Comparison of ENCODE assay signal across 31 cellular contexts in genomic region chr18:57961876-57962505, GRCh38.
"Had no signal": no experiment of that assay in that cellular context is flagged by ENCODE, and none has a peak within 500 bp of the region (broad histone marks: within the 10 kb centered on the region; RNA-seq: fewer than 3 reads in every experiment).

No MANE protein-coding gene starts in this region.

- H3K9me3 ChIP-seq: esophagus squamous epithelium, heart right ventricle, neutrophil, pancreas, prostate gland, stomach, thyroid gland, upper lobe of left lung, vagina had no signal

- H3K27ac ChIP-seq: cardiac muscle cell, esophagus squamous epithelium, heart right ventricle, neutrophil, pancreas, prostate gland, stomach, thyroid gland, upper lobe of left lung, vagina had no signal

- H3K4me3 Mint-ChIP-seq: activated CD4-positive, alpha-beta T cell treated with anti-CD3 and anti-CD28 coated beads for 36 hours; activated T-cell treated with anti-CD3 and anti-CD28 coated beads, Interleukin-2, amount 50 U/mL, for 72 hours; brain; nephron progenitor cell; stimulated activated memory B cell treated with anti-CD40 and anti-IgM and Interleukin-4, amounts not matched to agents 10 μg/mL and 1 μg/mL and 100 μg/mL, for 72 hours; T-cell had no signal

- H3K4me1 ChIP-seq: esophagus squamous epithelium, heart right ventricle, pancreas, prostate gland, upper lobe of left lung, vagina had no signal

- ATAC-seq: activated CD4-positive, alpha-beta T cell treated with anti-CD3 and anti-CD28 coated beads for 36 hours; activated naive CD4-positive, alpha-beta T cell treated with anti-CD3 and anti-CD28 coated beads, Interleukin-2, amount 50 U/mL, for 72 hours; activated T-cell treated with anti-CD3 and anti-CD28 coated beads, Interleukin-2, amount 50 U/mL, for 72 hours; heart right ventricle; pancreas; sciatic nerve; stimulated activated memory B cell treated with anti-CD40 and anti-IgM and Interleukin-4, amounts not matched to agents 10 μg/mL and 1 μg/mL and 100 μg/mL, for 72 hours; T-cell had no signal

- H3K36me3 ChIP-seq: cardiac muscle cell, esophagus squamous epithelium, heart right ventricle, neutrophil, pancreas, prostate gland, stomach, thyroid gland, upper lobe of left lung, vagina had no signal

- H3K9me3 Mint-ChIP-seq: activated naive CD4-positive, alpha-beta T cell treated with anti-CD3 and anti-CD28 coated beads, Interleukin-2, amount 50 U/mL, for 72 hours; activated T-cell treated with anti-CD3 and anti-CD28 coated beads, Interleukin-2, amount 50 U/mL, for 72 hours; stimulated activated memory B cell treated with anti-CD40 and anti-IgM and Interleukin-4, amounts not matched to agents 10 μg/mL and 1 μg/mL and 100 μg/mL, for 72 hours; T-cell had no signal

- DNase-seq: activated CD4-positive, alpha-beta T cell treated with anti-CD3 and anti-CD28 coated beads for 36 hours; activated CD4-positive, alpha-beta T cell treated with anti-CD3 and anti-CD28 coated beads, Interleukin-2, amount 50 U/mL, for 4 hours; activated CD4-positive, CD25-positive, alpha-beta regulatory T cell; activated naive CD4-positive, alpha-beta T cell; activated T-cell treated with anti-CD3 and anti-CD28 coated beads for 4 hours; activated T-cell treated with anti-CD3 and anti-CD28 coated beads, Interleukin-2, amount 50 U/mL, for 72 hours; dermis blood vessel endothelial cell; effector CD4-positive, alpha-beta T cell; esophagus squamous epithelium; foreskin melanocyte; heart right ventricle; mesenchymal stem cell; nephron progenitor cell; pancreas; retina; stimulated activated CD4-positive, alpha-beta T cell treated with anti-CD3 and anti-CD28 coated beads, Interleukin-1b, Interleukin-23, amount 100 ng/mL, for 48 hours; stimulated activated CD4-positive, alpha-beta T cell treated with anti-CD3 and anti-CD28 coated beads, Interleukin-4, amount 100 ng/mL, for 4 hours; stimulated activated CD8-positive, alpha-beta memory T cell treated with anti-CD3 and anti-CD28 coated beads, Interleukin-4, amount 100 ng/mL, for 48 hours; stomach; T-cell; thyroid gland; upper lobe of left lung had no signal

- H3K27ac Mint-ChIP-seq: activated CD4-positive, alpha-beta T cell treated with anti-CD3 and anti-CD28 coated beads for 36 hours; activated naive CD4-positive, alpha-beta T cell treated with anti-CD3 and anti-CD28 coated beads, Interleukin-2, amount 50 U/mL, for 72 hours; activated T-cell treated with anti-CD3 and anti-CD28 coated beads, Interleukin-2, amount 50 U/mL, for 72 hours; brain; nephron progenitor cell; stimulated activated memory B cell treated with anti-CD40 and anti-IgM and Interleukin-4, amounts not matched to agents 10 μg/mL and 1 μg/mL and 100 μg/mL, for 72 hours; T-cell had no signal

- H3K4me3 ChIP-seq: cardiac muscle cell, esophagus squamous epithelium, heart right ventricle, pancreas, prostate gland, smooth muscle cell, stomach, thyroid gland, upper lobe of left lung, vagina had no signal

- H3K4me1 Mint-ChIP-seq: activated CD4-positive, alpha-beta T cell treated with anti-CD3 and anti-CD28 coated beads for 36 hours; nephron progenitor cell; T-cell had no signal

- H3K27me3 Mint-ChIP-seq: brain; stimulated activated memory B cell treated with anti-CD40 and anti-IgM and Interleukin-4, amounts not matched to agents 10 μg/mL and 1 μg/mL and 100 μg/mL, for 72 hours had no signal

- H3K27me3 ChIP-seq: cardiac muscle cell, esophagus squamous epithelium, pancreas, stomach, thyroid gland, upper lobe of left lung, vagina had no signal

- H3K4me2 ChIP-seq: smooth muscle cell had no signal

- H3K36me3 Mint-ChIP-seq: activated naive CD4-positive, alpha-beta T cell treated with anti-CD3 and anti-CD28 coated beads, Interleukin-2, amount 50 U/mL, for 72 hours; brain; stimulated activated memory B cell treated with anti-CD40 and anti-IgM and Interleukin-4, amounts not matched to agents 10 μg/mL and 1 μg/mL and 100 μg/mL, for 72 hours; T-cell had no signal
